17 cellular contexts compared by ENCODE assay signal in genomic region chr22:50262973-50263617, GRCh38. TPM values are rescaled to one million over a fixed set of nuclear protein-coding genes. Genes with fewer than 3 reads are reported as not detected.
DNase-seq lines count a peak whose midpoint lies in the region; ATAC-seq, FAIRE-seq and TF ChIP-seq lines count a peak whose summit lies in the region.
"Had no signal": no experiment of that assay in that cellular context is flagged by ENCODE, and none has a peak within 500 bp of the region (broad histone marks: within the 10 kb centered on the region; RNA-seq: fewer than 3 reads in every experiment).

No MANE protein-coding gene starts in this region.

- H3K27me3 ChIP-seq in HepG2 (ENCODE audit: control insufficient read depth in 1 of 2, insufficient read depth in 2 of 2, low read length in 2 of 2) (peaks cover 12 to 39% of the 10 kb centered on the region in 2 experiments; a peak in 4 of 5 replicates), right lobe of liver (no peaks in the 10 kb centered on the region), WERI-Rb-1 (ENCODE audit: insufficient read depth, low read depth, severe bottlenecking) (no peaks in the 10 kb centered on the region)
- H3K27me3 ChIP-seq: testis had no signal

- BruUV-seq in HepG2 (replicated peaks; lab: Mats Ljungman, UMichigan) = no TSS peak

- TF ChIP-seq CTCF in HepG2 (CRISPR knock-in tag; IDR thresholded peaks at IDR 0.05) = no peak
- TF ChIP-seq CTCF in right lobe of liver (IDR thresholded peaks at IDR 0.05) = no peak
- no peak for TF ChIP-seq CTCF in WERI-Rb-1 (IDR thresholded peaks at IDR 0.05; ENCODE audit: low read depth, low read length)

- ATAC-seq in HepG2 (no peak), right lobe of liver (no peak)
- no peak for ATAC-seq in stimulated activated naive B cell treated with anti-CD40 and anti-IgM and Interleukin-4, amounts not matched to agents 10 μg/mL and 1 μg/mL and 100 μg/mL, for 72 hours (replicated peaks)
- ATAC-seq: activated CD8-positive, alpha-beta memory T cell treated with anti-CD3 and anti-CD28 coated beads, Interleukin-2, amount 10 ng/mL, durations not matched to agents 7 days and 5 days; right cardiac atrium; stimulated activated memory B cell treated with anti-CD40 and anti-IgM and Interleukin-4, amounts not matched to agents 10 μg/mL and 1 μg/mL and 100 μg/mL, for 72 hours; T-cell had no signal

- TF ChIP-seq POLR2A in HepG2 (IDR thresholded peaks at IDR 0.05; ENCODE audit: insufficient read depth in 1 of 2, low read depth in 2 of 2, low read length in 2 of 2) (no peak), right lobe of liver (IDR thresholded peaks at IDR 0.05) (no peak)

- H2AFZ ChIP-seq in HepG2 (ENCODE audit: low read length) = no peak overlapping the region

- no peak for TF ChIP-seq RAD21 in HepG2 (CRISPR knock-in tag; IDR thresholded peaks at IDR 0.05)

- H3K9me3 ChIP-seq in HepG2 (ENCODE audit: low read length) (no peaks in the 10 kb centered on the region), right lobe of liver (no peaks in the 10 kb centered on the region), WERI-Rb-1 (ENCODE audit: severe bottlenecking) (no peaks in the 10 kb centered on the region)
- H3K9me3 ChIP-seq: testis had no signal

- intact Hi-C loops in HepG2 (cut with micrococcal nuclease; ENCODE audit: unreplicated experiment) (no loop called here), right lobe of liver (cut with DNase I) (no loop called here)

- H3K27ac ChIP-seq in HepG2 (ENCODE audit: extremely low read length, insufficient read depth, low read length) (no peak overlapping the region), right lobe of liver (no peak overlapping the region), WERI-Rb-1 (peak overlapping the region; percentile 80)
- H3K27ac ChIP-seq: testis had no signal

- H3K27ac Mint-ChIP-seq in stimulated activated naive B cell treated with anti-CD40 and anti-IgM and Interleukin-4, amounts not matched to agents 10 μg/mL and 1 μg/mL and 100 μg/mL, for 72 hours = peak overlapping the region; percentile 62
- H3K27ac Mint-ChIP-seq: activated CD8-positive, alpha-beta memory T cell treated with anti-CD3 and anti-CD28 coated beads, Interleukin-2, amount 10 ng/mL, durations not matched to agents 7 days and 5 days; activated naive CD8-positive, alpha-beta T cell treated with anti-CD3 and anti-CD28 coated beads for 36 hours; activated T-helper 1 cell treated with anti-CD3 and anti-CD28 coated beads, Interleukin-12 subunit alpha, Interleukin-12 subunit beta, Interleukin-2, Interleukin-4 antibody, amounts not matched to agents 30 ng/mL and 10 ng/mL and 1 ng/mL, durations not matched to agents 14 hours and 24 hours and 36 hours; T-cell had no signal

- no peak for TF ChIP-seq EP300 in HepG2 (IDR thresholded peaks at IDR 0.05; ENCODE audit: low read depth in 2 of 2, low read length in 2 of 2)
- no peak for TF ChIP-seq EP300 in HepG2 (CRISPR knock-in tag; IDR thresholded peaks at IDR 0.05; ENCODE audit: borderline replicate concordance)

- H3K4me1 Mint-ChIP-seq in stimulated activated naive B cell treated with anti-CD40 and anti-IgM and Interleukin-4, amounts not matched to agents 10 μg/mL and 1 μg/mL and 100 μg/mL, for 72 hours = peaks cover 26 to 37% of the 10 kb centered on the region in 2 donors

- 7% methylated on average over 9 of the region's 9 CpGs for WGBS in HepG2 (ENCODE audit: low lambda C conversion rate)
- 20% methylated on average over 1 of the region's 9 CpGs for WGBS in right lobe of liver (ENCODE audit: insufficient coverage, low coverage, low lambda C conversion rate, missing lambda C conversion rate)

- POLR2A ChIA-PET in HepG2 (lab: Yijun Ruan, JAX) = interaction anchor here (1.1 to 2.4 kb wide), 7 partner anchors 9 to 283 kb away, joined by 3 to 10 read pairs (median 5); partner anchors contain the start of genes HDAC10, KLHDC7B, PLXNB2 and TUBGCP6

- FAIRE-seq in HepG2 (lab: Jason Lieb, UNC) = no peak
- FAIRE-seq: G401.6, TTC549 had no signal

- H3K79me2 ChIP-seq in HepG2 (ENCODE audit: insufficient read depth, low read length) = no peaks in the 10 kb centered on the region

- in situ Hi-C loops in HepG2 (cut with HindIII; ENCODE audit: extremely low pct_ligation_motif_present, low pct_unique_long_range_greater_than_20kb) = no loop called here

- H3K36me3 ChIP-seq in HepG2 (replicated peaks in 1 of 2; ENCODE audit: control insufficient read depth in 1 of 2, insufficient read depth in 2 of 2, low read length in 2 of 2) = no peaks in the 10 kb centered on the region
- H3K36me3 ChIP-seq in right lobe of liver = no peaks in the 10 kb centered on the region
- peaks cover 35% of the 10 kb centered on the region for H3K36me3 ChIP-seq in WERI-Rb-1

- peaks cover 0 to 5% of the 10 kb centered on the region in 2 donors for H3K36me3 Mint-ChIP-seq in stimulated activated naive B cell treated with anti-CD40 and anti-IgM and Interleukin-4, amounts not matched to agents 10 μg/mL and 1 μg/mL and 100 μg/mL, for 72 hours
- H3K36me3 Mint-ChIP-seq: activated CD8-positive, alpha-beta memory T cell treated with anti-CD3 and anti-CD28 coated beads, Interleukin-2, amount 10 ng/mL, durations not matched to agents 7 days and 5 days; activated naive CD8-positive, alpha-beta T cell treated with anti-CD3 and anti-CD28 coated beads for 36 hours; stimulated activated memory B cell treated with anti-CD40 and anti-IgM and Interleukin-4, amounts not matched to agents 10 μg/mL and 1 μg/mL and 100 μg/mL, for 72 hours; T-cell had no signal

- CTCF ChIA-PET in HepG2 (lab: Yijun Ruan, JAX; ENCODE audit: low intra/inter-chr PET ratio, low total read pairs) = no interaction called here

- peaks cover 23 to 48% of the 10 kb centered on the region in 2 donors for H3K27me3 Mint-ChIP-seq in stimulated activated naive B cell treated with anti-CD40 and anti-IgM and Interleukin-4, amounts not matched to agents 10 μg/mL and 1 μg/mL and 100 μg/mL, for 72 hours

- peak overlapping the region; percentile 80 for H3K4me2 ChIP-seq in HepG2 (ENCODE audit: low read depth, low read length)

- H3K4me3 Mint-ChIP-seq in stimulated activated naive B cell treated with anti-CD40 and anti-IgM and Interleukin-4, amounts not matched to agents 10 μg/mL and 1 μg/mL and 100 μg/mL, for 72 hours = no peak overlapping the region

- H3K4me1 ChIP-seq in HepG2 (ENCODE audit: insufficient read depth, low read length) (peaks cover 38% of the 10 kb centered on the region), right lobe of liver (peaks cover 0 to 24% (median 8%) of the 10 kb centered on the region in 4 donors)

- H3K9me3 Mint-ChIP-seq in stimulated activated naive B cell treated with anti-CD40 and anti-IgM and Interleukin-4, amounts not matched to agents 10 μg/mL and 1 μg/mL and 100 μg/mL, for 72 hours = no peaks in the 10 kb centered on the region
- H3K9me3 Mint-ChIP-seq: activated naive CD8-positive, alpha-beta T cell treated with anti-CD3 and anti-CD28 coated beads for 36 hours; activated T-helper 1 cell treated with anti-CD3 and anti-CD28 coated beads, Interleukin-12 subunit alpha, Interleukin-12 subunit beta, Interleukin-2, Interleukin-4 antibody, amounts not matched to agents 30 ng/mL and 10 ng/mL and 1 ng/mL, durations not matched to agents 14 hours and 24 hours and 36 hours; stimulated activated memory B cell treated with anti-CD40 and anti-IgM and Interleukin-4, amounts not matched to agents 10 μg/mL and 1 μg/mL and 100 μg/mL, for 72 hours; T-cell had no signal

- DNase-seq in HepG2 (ENCODE audit: low spot score) = no peak
- no peak for DNase-seq in right lobe of liver
- peak; percentile 70 for DNase-seq in WERI-Rb-1
- DNase-seq in stimulated activated naive B cell treated with anti-CD40 and anti-IgM and Interleukin-4, amounts not matched to agents 10 μg/mL and 1 μg/mL and 100 μg/mL, for 72 hours = no peak
- no peak for DNase-seq in globus pallidus (ENCODE audit: low spot score)
- no peak for DNase-seq in OCI-M1 (lab: John Stamatoyannopoulos, UW)
- DNase-seq: activated CD8-positive, alpha-beta memory T cell treated with anti-CD3 and anti-CD28 coated beads, Interleukin-2, amount 10 ng/mL, durations not matched to agents 7 days and 5 days; activated naive CD8-positive, alpha-beta T cell treated with anti-CD3 and anti-CD28 coated beads for 36 hours; DMS153; NCI-H1105; right cardiac atrium; T-cell; testis had no signal

- H3K9ac ChIP-seq in HepG2 (ENCODE audit: insufficient read depth, low read depth, low read length) = no peak overlapping the region; the same call in 1 of the 2 replicates

- H3K4me3 ChIP-seq in HepG2 (replicated peaks in 1 of 3; ENCODE audit: insufficient read depth in 1 of 3, low read depth in 2 of 3, low read length in 3 of 3) = peak overlapping the region in 2 of 3 experiments; percentile 22 to 71; a peak in 3 of 6 replicates
- H3K4me3 ChIP-seq in right lobe of liver = no peak overlapping the region
- peak overlapping the region; percentile 15 for H3K4me3 ChIP-seq in WERI-Rb-1 (ENCODE audit: low read depth, low read length)
- H3K4me3 ChIP-seq: testis had no signal

- no peaks in the 10 kb centered on the region for H4K20me1 ChIP-seq in HepG2 (ENCODE audit: insufficient read depth, low read length)

RNA-seq across cellular contexts. Expression of gene MAPK12, which starts 1.6 kb away (rescaled TPM):
- total RNA-seq in HepG2 (2016; rRNA removed; fragmentation: Illumina TruSeq; extraction: Trizol) = 15.0 and 23.3 TPM in 2 replicates
- total RNA-seq in HepG2 (2016; cell fraction: cytosol; rRNA removed; fragmentation: Illumina TruSeq; extraction: Trizol; ENCODE audit: low read depth) = 25.0 and 26.8 TPM in 2 replicates
- 15.4 and 25.6 TPM in 2 replicates for total RNA-seq in HepG2 (2016; cell fraction: insoluble cytoplasmic fraction; rRNA removed; fragmentation: Illumina TruSeq; extraction: Trizol)
- total RNA-seq in HepG2 (2016; cell fraction: membrane; rRNA removed; fragmentation: Illumina TruSeq; extraction: Trizol) = 43.0 and 45.2 TPM in 2 replicates
- total RNA-seq in HepG2 (2016; cell fraction: nucleus; rRNA removed; fragmentation: Illumina TruSeq; extraction: Trizol) = 20.3 and 23.6 TPM in 2 replicates
- 22.2 and 22.8 TPM in 2 replicates for polyA plus RNA-seq in HepG2 (2011; rRNA removed)
- 12.9 and 20.7 TPM in 2 replicates for polyA plus RNA-seq in HepG2 (2011; cell fraction: cytosol; rRNA removed)
- 115 and 151 TPM in 2 replicates for polyA plus RNA-seq in HepG2 (2011; cell fraction: nucleus; rRNA removed)
- 6.9 and 10.9 TPM in 2 replicates for polyA plus RNA-seq in HepG2 (2012)
- 27.8 and 28.1 TPM in 2 replicates for polyA plus RNA-seq in HepG2 (2016; cell fraction: cytosol; fragmentation: Illumina TruSeq; extraction: Trizol; ENCODE audit: low read depth)
- polyA plus RNA-seq in HepG2 (2016; cell fraction: insoluble cytoplasmic fraction; fragmentation: Illumina TruSeq; extraction: Trizol; ENCODE audit: low read depth) = 14.6 and 16.4 TPM in 2 replicates
- 37.0 and 38.8 TPM in 2 replicates for polyA plus RNA-seq in HepG2 (2016; cell fraction: membrane; fragmentation: Illumina TruSeq; extraction: Trizol; ENCODE audit: low read depth)
- 56.9 and 60.1 TPM in 2 replicates for polyA plus RNA-seq in HepG2 (2016; cell fraction: nucleus; fragmentation: Illumina TruSeq; extraction: Trizol; ENCODE audit: insufficient read depth, low read depth)
- 16.5 and 18.7 TPM in 2 replicates for polyA minus RNA-seq in HepG2 (2011; rRNA and poly(A)+ RNA removed; ENCODE audit: low replicate concordance)
- 5.1 and 9.2 TPM in 2 replicates for polyA minus RNA-seq in HepG2 (2011; cell fraction: cytosol; rRNA and poly(A)+ RNA removed)
- 25.6 and 25.8 TPM in 2 replicates for polyA minus RNA-seq in HepG2 (2011; cell fraction: nucleus; rRNA and poly(A)+ RNA removed)
- 1 to 10 TPM; 2.1 to 7.6 (median 3.6) TPM for total RNA-seq in right lobe of liver

RNA-seq across cellular contexts. Expression of gene MAPK11, which starts 7.1 kb away (rescaled TPM):
- total RNA-seq in HepG2 (2016; rRNA removed; fragmentation: Illumina TruSeq; extraction: Trizol) (0.15 TPM in 1 of 2 replicates, not detected in the other), right lobe of liver (1 to 10 TPM; 1.7 to 6.4 (median 2.5) TPM)
- total RNA-seq in HepG2 (2016; cell fraction: cytosol; rRNA removed; fragmentation: Illumina TruSeq; extraction: Trizol; ENCODE audit: low read depth) = not detected in 2 replicates
- total RNA-seq in HepG2 (2016; cell fraction: insoluble cytoplasmic fraction; rRNA removed; fragmentation: Illumina TruSeq; extraction: Trizol) = 0.12 and 0.15 TPM in 2 replicates
- 0.10 and 0.19 TPM in 2 replicates for total RNA-seq in HepG2 (2016; cell fraction: membrane; rRNA removed; fragmentation: Illumina TruSeq; extraction: Trizol)
- total RNA-seq in HepG2 (2016; cell fraction: nucleus; rRNA removed; fragmentation: Illumina TruSeq; extraction: Trizol) = 0.28 TPM in 1 of 2 replicates, not detected in the other
- 0.17 and 0.46 TPM in 2 replicates for polyA plus RNA-seq in HepG2 (2011; rRNA removed)
- 0.13 and 0.19 TPM in 2 replicates for polyA plus RNA-seq in HepG2 (2011; cell fraction: cytosol; rRNA removed)
- 1.9 TPM in 2 replicates for polyA plus RNA-seq in HepG2 (2011; cell fraction: nucleus; rRNA removed)
- 0.21 TPM in 1 of 2 replicates, not detected in the other for polyA plus RNA-seq in HepG2 (2012)
- 0.05 and 0.07 TPM in 2 replicates for polyA plus RNA-seq in HepG2 (2016; cell fraction: cytosol; fragmentation: Illumina TruSeq; extraction: Trizol; ENCODE audit: low read depth)
- polyA plus RNA-seq in HepG2 (2016; cell fraction: insoluble cytoplasmic fraction; fragmentation: Illumina TruSeq; extraction: Trizol; ENCODE audit: low read depth) = 0.19 and 0.24 TPM in 2 replicates
- 0.13 TPM in 1 of 2 replicates, not detected in the other for polyA plus RNA-seq in HepG2 (2016; cell fraction: membrane; fragmentation: Illumina TruSeq; extraction: Trizol; ENCODE audit: low read depth)
- 0.25 and 0.37 TPM in 2 replicates for polyA plus RNA-seq in HepG2 (2016; cell fraction: nucleus; fragmentation: Illumina TruSeq; extraction: Trizol; ENCODE audit: insufficient read depth, low read depth)
- 0.58 and 0.94 TPM in 2 replicates for polyA minus RNA-seq in HepG2 (2011; rRNA and poly(A)+ RNA removed; ENCODE audit: low replicate concordance)
- not detected in 2 replicates for polyA minus RNA-seq in HepG2 (2011; cell fraction: cytosol; rRNA and poly(A)+ RNA removed)
- 0.13 TPM in 1 of 2 replicates, not detected in the other for polyA minus RNA-seq in HepG2 (2011; cell fraction: nucleus; rRNA and poly(A)+ RNA removed)

RNA-seq across cellular contexts. Expression of gene HDAC10, which starts 12.0 kb away (rescaled TPM):
- total RNA-seq in HepG2 (2016; rRNA removed; fragmentation: Illumina TruSeq; extraction: Trizol) (4.0 and 13.9 TPM in 2 replicates), right lobe of liver (10 to 100 TPM; 19.6 to 30.5 (median 23.0) TPM)
- 7.1 and 8.7 TPM in 2 replicates for total RNA-seq in HepG2 (2016; cell fraction: cytosol; rRNA removed; fragmentation: Illumina TruSeq; extraction: Trizol; ENCODE audit: low read depth)
- 4.1 and 13.9 TPM in 2 replicates for total RNA-seq in HepG2 (2016; cell fraction: insoluble cytoplasmic fraction; rRNA removed; fragmentation: Illumina TruSeq; extraction: Trizol)
- 4.4 and 4.6 TPM in 2 replicates for total RNA-seq in HepG2 (2016; cell fraction: membrane; rRNA removed; fragmentation: Illumina TruSeq; extraction: Trizol)
- total RNA-seq in HepG2 (2016; cell fraction: nucleus; rRNA removed; fragmentation: Illumina TruSeq; extraction: Trizol) = 23.1 and 23.7 TPM in 2 replicates
- 14.9 and 19.7 TPM in 2 replicates for polyA plus RNA-seq in HepG2 (2011; rRNA removed)
- 1.8 and 3.9 TPM in 2 replicates for polyA plus RNA-seq in HepG2 (2011; cell fraction: cytosol; rRNA removed)
- polyA plus RNA-seq in HepG2 (2011; cell fraction: nucleus; rRNA removed) = 257 and 366 TPM in 2 replicates
- 15.0 and 23.8 TPM in 2 replicates for polyA plus RNA-seq in HepG2 (2012)
- 0.86 TPM in 2 replicates for polyA plus RNA-seq in HepG2 (2016; cell fraction: cytosol; fragmentation: Illumina TruSeq; extraction: Trizol; ENCODE audit: low read depth)
- 3.2 and 5.7 TPM in 2 replicates for polyA plus RNA-seq in HepG2 (2016; cell fraction: insoluble cytoplasmic fraction; fragmentation: Illumina TruSeq; extraction: Trizol; ENCODE audit: low read depth)
- 2.1 TPM in 2 replicates for polyA plus RNA-seq in HepG2 (2016; cell fraction: membrane; fragmentation: Illumina TruSeq; extraction: Trizol; ENCODE audit: low read depth)
- 72.4 and 82.8 TPM in 2 replicates for polyA plus RNA-seq in HepG2 (2016; cell fraction: nucleus; fragmentation: Illumina TruSeq; extraction: Trizol; ENCODE audit: insufficient read depth, low read depth)
- 7.7 and 20.9 TPM in 2 replicates for polyA minus RNA-seq in HepG2 (2011; rRNA and poly(A)+ RNA removed; ENCODE audit: low replicate concordance)
- polyA minus RNA-seq in HepG2 (2011; cell fraction: cytosol; rRNA and poly(A)+ RNA removed) = 3.9 and 4.2 TPM in 2 replicates
- 34.9 and 37.9 TPM in 2 replicates for polyA minus RNA-seq in HepG2 (2011; cell fraction: nucleus; rRNA and poly(A)+ RNA removed)

RNA-seq across cellular contexts. Expression of gene TUBGCP6, which starts 18.3 kb away (rescaled TPM):
- total RNA-seq in HepG2 (2016; rRNA removed; fragmentation: Illumina TruSeq; extraction: Trizol) (5.8 and 15.7 TPM in 2 replicates), right lobe of liver (10 to 100 TPM; 10.4 to 22.6 (median 14.6) TPM)
- total RNA-seq in HepG2 (2016; cell fraction: cytosol; rRNA removed; fragmentation: Illumina TruSeq; extraction: Trizol; ENCODE audit: low read depth) = 3.8 and 4.4 TPM in 2 replicates
- total RNA-seq in HepG2 (2016; cell fraction: insoluble cytoplasmic fraction; rRNA removed; fragmentation: Illumina TruSeq; extraction: Trizol) = 4.6 and 17.4 TPM in 2 replicates
- 4.6 and 5.1 TPM in 2 replicates for total RNA-seq in HepG2 (2016; cell fraction: membrane; rRNA removed; fragmentation: Illumina TruSeq; extraction: Trizol)
- total RNA-seq in HepG2 (2016; cell fraction: nucleus; rRNA removed; fragmentation: Illumina TruSeq; extraction: Trizol) = 23.1 and 29.5 TPM in 2 replicates
- 14.6 and 23.7 TPM in 2 replicates for polyA plus RNA-seq in HepG2 (2011; rRNA removed)
- polyA plus RNA-seq in HepG2 (2011; cell fraction: cytosol; rRNA removed) = 2.6 and 4.8 TPM in 2 replicates
- polyA plus RNA-seq in HepG2 (2011; cell fraction: nucleus; rRNA removed) = 276 and 340 TPM in 2 replicates
- 13.4 and 15.8 TPM in 2 replicates for polyA plus RNA-seq in HepG2 (2012)
- 0.95 and 1.2 TPM in 2 replicates for polyA plus RNA-seq in HepG2 (2016; cell fraction: cytosol; fragmentation: Illumina TruSeq; extraction: Trizol; ENCODE audit: low read depth)
- polyA plus RNA-seq in HepG2 (2016; cell fraction: insoluble cytoplasmic fraction; fragmentation: Illumina TruSeq; extraction: Trizol; ENCODE audit: low read depth) = 3.6 and 4.4 TPM in 2 replicates
- polyA plus RNA-seq in HepG2 (2016; cell fraction: membrane; fragmentation: Illumina TruSeq; extraction: Trizol; ENCODE audit: low read depth) = 0.86 and 2.1 TPM in 2 replicates
- 62.8 and 72.9 TPM in 2 replicates for polyA plus RNA-seq in HepG2 (2016; cell fraction: nucleus; fragmentation: Illumina TruSeq; extraction: Trizol; ENCODE audit: insufficient read depth, low read depth)
- polyA minus RNA-seq in HepG2 (2011; rRNA and poly(A)+ RNA removed; ENCODE audit: low replicate concordance) = 11.6 and 16.8 TPM in 2 replicates
- polyA minus RNA-seq in HepG2 (2011; cell fraction: cytosol; rRNA and poly(A)+ RNA removed) = 2.7 and 4.0 TPM in 2 replicates
- 32.9 and 40.9 TPM in 2 replicates for polyA minus RNA-seq in HepG2 (2011; cell fraction: nucleus; rRNA and poly(A)+ RNA removed)

RNA-seq across cellular contexts. Expression of gene PLXNB2, which starts 44.4 kb away (rescaled TPM):
- total RNA-seq in HepG2 (2016; rRNA removed; fragmentation: Illumina TruSeq; extraction: Trizol) (19.3 and 32.6 TPM in 2 replicates), right lobe of liver (100 to 1,000 TPM; 154 to 181 (median 161) TPM)
- 4.6 and 4.9 TPM in 2 replicates for total RNA-seq in HepG2 (2016; cell fraction: cytosol; rRNA removed; fragmentation: Illumina TruSeq; extraction: Trizol; ENCODE audit: low read depth)
- 16.8 and 32.7 TPM in 2 replicates for total RNA-seq in HepG2 (2016; cell fraction: insoluble cytoplasmic fraction; rRNA removed; fragmentation: Illumina TruSeq; extraction: Trizol)
- total RNA-seq in HepG2 (2016; cell fraction: membrane; rRNA removed; fragmentation: Illumina TruSeq; extraction: Trizol) = 13.7 and 15.6 TPM in 2 replicates
- total RNA-seq in HepG2 (2016; cell fraction: nucleus; rRNA removed; fragmentation: Illumina TruSeq; extraction: Trizol) = 43.2 and 57.8 TPM in 2 replicates
- polyA plus RNA-seq in HepG2 (2011; rRNA removed) = 68.9 and 79.4 TPM in 2 replicates
- 46.5 and 75.4 TPM in 2 replicates for polyA plus RNA-seq in HepG2 (2011; cell fraction: cytosol; rRNA removed)
- polyA plus RNA-seq in HepG2 (2011; cell fraction: nucleus; rRNA removed) = 265 and 413 TPM in 2 replicates
- 53.9 and 72.9 TPM in 2 replicates for polyA plus RNA-seq in HepG2 (2012)
- polyA plus RNA-seq in HepG2 (2016; cell fraction: cytosol; fragmentation: Illumina TruSeq; extraction: Trizol; ENCODE audit: low read depth) = 5.5 and 6.2 TPM in 2 replicates
- polyA plus RNA-seq in HepG2 (2016; cell fraction: insoluble cytoplasmic fraction; fragmentation: Illumina TruSeq; extraction: Trizol; ENCODE audit: low read depth) = 16.2 and 23.0 TPM in 2 replicates
- 10.1 and 11.9 TPM in 2 replicates for polyA plus RNA-seq in HepG2 (2016; cell fraction: membrane; fragmentation: Illumina TruSeq; extraction: Trizol; ENCODE audit: low read depth)
- 148 and 155 TPM in 2 replicates for polyA plus RNA-seq in HepG2 (2016; cell fraction: nucleus; fragmentation: Illumina TruSeq; extraction: Trizol; ENCODE audit: insufficient read depth, low read depth)
- polyA minus RNA-seq in HepG2 (2011; rRNA and poly(A)+ RNA removed; ENCODE audit: low replicate concordance) = 61.5 and 149 TPM in 2 replicates
- 76.6 and 89.8 TPM in 2 replicates for polyA minus RNA-seq in HepG2 (2011; cell fraction: cytosol; rRNA and poly(A)+ RNA removed)
- polyA minus RNA-seq in HepG2 (2011; cell fraction: nucleus; rRNA and poly(A)+ RNA removed) = 57.9 and 61.3 TPM in 2 replicates

Comparison
In these comparisons a context has a peak if more than half of its experiments do, and no peak if none do; other contexts are left out.
1. H3K4me3 ChIP-seq: peak in HepG2 (2 of 3) and WERI-Rb-1 (single experiment); none in right lobe of liver (0 of 3).